In the genomic region with DNA sequence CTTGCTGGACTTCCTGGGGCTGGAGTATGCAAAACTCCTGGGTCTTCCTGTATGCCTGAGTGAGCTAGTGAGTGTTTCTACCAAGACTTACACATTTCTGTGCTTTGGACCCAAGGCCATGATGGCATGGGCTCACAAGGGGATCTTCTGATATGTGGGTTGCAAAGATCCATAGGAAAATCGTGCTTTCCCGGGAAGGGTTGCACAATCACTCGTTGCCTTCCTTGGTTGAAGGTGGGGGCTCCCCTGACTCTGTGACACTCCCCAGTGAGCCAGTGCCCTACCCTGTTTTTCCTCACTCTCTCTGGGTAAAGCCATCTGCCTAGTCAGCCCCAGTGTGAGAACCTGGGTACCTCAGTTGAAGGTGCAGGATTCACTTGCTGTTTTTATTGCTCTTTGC, we compare ENCODE assay signal across 39 cellular contexts.
"Had no signal": no experiment of that assay in that cellular context is flagged by ENCODE, and none has a peak within 500 bp of the region (broad histone marks: within the 10 kb centered on the region; RNA-seq: fewer than 3 reads in every experiment).

No MANE protein-coding gene starts in this region.

- H3K4me3 ChIP-seq: adrenal gland, ascending aorta, body of pancreas, breast epithelium, cardiac muscle cell had no signal

- H3K36me3 ChIP-seq: adrenal gland, ascending aorta, brain microvascular endothelial cell, breast epithelium, cardiac muscle cell had no signal

- H3K36me3 Mint-ChIP-seq: activated naive CD4-positive, alpha-beta T cell treated with anti-CD3 and anti-CD28 coated beads, Interleukin-2, amount 10 ng/mL, durations not matched to agents 7 days and 5 days; activated naive CD8-positive, alpha-beta T cell treated with anti-CD3 and anti-CD28 coated beads, Interleukin-2, amount 10 ng/mL, durations not matched to agents 7 days and 5 days; brain had no signal

- H3K27ac Mint-ChIP-seq: activated naive CD4-positive, alpha-beta T cell treated with anti-CD3 and anti-CD28 coated beads for 36 hours; activated naive CD4-positive, alpha-beta T cell treated with anti-CD3 and anti-CD28 coated beads, Interleukin-2, amount 10 ng/mL, durations not matched to agents 7 days and 5 days; activated naive CD4-positive, alpha-beta T cell treated with anti-CD3 and anti-CD28 coated beads, Interleukin-2, amount 50 U/mL, for 24 hours; activated naive CD4-positive, alpha-beta T cell treated with anti-CD3 and anti-CD28 coated beads, Interleukin-2, amount 50 U/mL, for 72 hours; activated naive CD8-positive, alpha-beta T cell; activated naive CD8-positive, alpha-beta T cell treated with anti-CD3 and anti-CD28 coated beads for 36 hours; activated naive CD8-positive, alpha-beta T cell treated with anti-CD3 and anti-CD28 coated beads, Interleukin-2, amount 10 ng/mL, durations not matched to agents 7 days and 5 days; activated naive CD8-positive, alpha-beta T cell treated with anti-CD3 and anti-CD28 coated beads, Interleukin-2, amount 50 U/mL, for 24 hours; activated T-cell treated with anti-CD3 and anti-CD28 coated beads, Interleukin-2, amount 50 U/mL, for 24 hours; activated T-cell treated with anti-CD3 and anti-CD28 coated beads, Interleukin-2, amount 50 U/mL, for 72 hours; activated T-helper 1 cell treated with anti-CD3 and anti-CD28 coated beads, Interleukin-12 subunit alpha, Interleukin-12 subunit beta, Interleukin-2, Interleukin-4 antibody, amounts not matched to agents 30 ng/mL and 10 ng/mL and 1 ng/mL, durations not matched to agents 14 hours and 24 hours and 36 hours; activated T-helper 17 cell treated with anti-CD3 and anti-CD28 coated beads, Interleukin-2, amount 50 U/mL, for 72 hours; activated T-helper 2 cell treated with anti-CD3 and anti-CD28 coated beads, Interferon-gamma antibody, Interleukin-2, Interleukin-4, amounts not matched to agents 10 μg/mL and 5 μg/mL and 100 μg/mL, durations not matched to agents 14 hours and 24 hours and 36 hours; brain had no signal

- H3K4me1 ChIP-seq: adrenal gland, ascending aorta, breast epithelium had no signal

- ATAC-seq: activated naive CD4-positive, alpha-beta T cell treated with anti-CD3 and anti-CD28 coated beads, Interleukin-2, amount 50 U/mL, for 72 hours; activated naive CD8-positive, alpha-beta T cell treated with anti-CD3 and anti-CD28 coated beads, Interleukin-2, amount 50 U/mL, for 24 hours; activated T-cell treated with anti-CD3 and anti-CD28 coated beads, Interleukin-2, amount 50 U/mL, for 4 hours; activated T-cell treated with anti-CD3 and anti-CD28 coated beads, Interleukin-2, amount 50 U/mL, for 72 hours; activated T-helper 17 cell treated with anti-CD3 and anti-CD28 coated beads, Interleukin-2, amount 50 U/mL, for 72 hours; body of pancreas had no signal

- H3K27me3 ChIP-seq: adrenal gland, ascending aorta, body of pancreas, brain microvascular endothelial cell, breast epithelium, cardiac muscle cell had no signal

- DNase-seq: activated effector memory CD4-positive, alpha-beta T cell treated with anti-CD3 and anti-CD28 coated beads, Interleukin-2, amount 50 U/mL, for 16 hours; activated effector memory CD4-positive, alpha-beta T cell treated with Interleukin-2 at 50 U/mL for 16 hours; activated gamma-delta T cell; activated gamma-delta T cell treated with Interleukin-2 at 50 U/mL for 16 hours; activated naive CD4-positive, alpha-beta T cell; activated naive CD4-positive, alpha-beta T cell treated with anti-CD3 and anti-CD28 coated beads for 36 hours; activated naive CD4-positive, alpha-beta T cell treated with anti-CD3 and anti-CD28 coated beads, Interleukin-2, amount 10 ng/mL, durations not matched to agents 7 days and 5 days; activated naive CD4-positive, alpha-beta T cell treated with anti-CD3 and anti-CD28 coated beads, Interleukin-2, amount 50 U/mL, for 16 hours; activated naive CD4-positive, alpha-beta T cell treated with Interleukin-2 at 50 U/mL for 16 hours; activated naive CD8-positive, alpha-beta T cell treated with anti-CD3 and anti-CD28 coated beads for 36 hours; activated naive CD8-positive, alpha-beta T cell treated with anti-CD3 and anti-CD28 coated beads, Interleukin-2, amount 10 ng/mL, durations not matched to agents 7 days and 5 days; activated naive CD8-positive, alpha-beta T cell treated with anti-CD3 and anti-CD28 coated beads, Interleukin-2, amount 50 U/mL, for 24 hours; activated T-cell treated with anti-CD3 and anti-CD28 coated beads, Interleukin-2, amount 50 U/mL, for 1 hour; activated T-cell treated with anti-CD3 and anti-CD28 coated beads, Interleukin-2, amount 50 U/mL, for 24 hours; activated T-cell treated with anti-CD3 and anti-CD28 coated beads, Interleukin-2, amount 50 U/mL, for 4 hours; activated T-cell treated with anti-CD3 and anti-CD28 coated beads, Interleukin-2, amount 50 U/mL, for 48 hours; activated T-cell treated with anti-CD3 and anti-CD28 coated beads, Interleukin-2, amount 50 U/mL, for 72 hours; adrenal gland; amniotic stem cell; amygdala; anterior cingulate cortex; body of pancreas; brain microvascular endothelial cell; caudate nucleus; central memory CD4-positive, alpha-beta T cell; cerebellar nuclear complex had no signal

- H3K9me3 ChIP-seq: adrenal gland, ascending aorta, body of pancreas had no signal

- H3K27ac ChIP-seq: adrenal gland, ascending aorta, body of pancreas, brain microvascular endothelial cell, breast epithelium, cardiac muscle cell had no signal

- H3K4me3 Mint-ChIP-seq: activated naive CD4-positive, alpha-beta T cell treated with anti-CD3 and anti-CD28 coated beads for 36 hours; activated naive CD4-positive, alpha-beta T cell treated with anti-CD3 and anti-CD28 coated beads, Interleukin-2, amount 10 ng/mL, durations not matched to agents 7 days and 5 days; activated naive CD4-positive, alpha-beta T cell treated with anti-CD3 and anti-CD28 coated beads, Interleukin-2, amount 50 U/mL, for 24 hours; activated naive CD8-positive, alpha-beta T cell; activated naive CD8-positive, alpha-beta T cell treated with anti-CD3 and anti-CD28 coated beads for 36 hours; activated naive CD8-positive, alpha-beta T cell treated with anti-CD3 and anti-CD28 coated beads, Interleukin-2, amount 10 ng/mL, durations not matched to agents 7 days and 5 days; activated naive CD8-positive, alpha-beta T cell treated with anti-CD3 and anti-CD28 coated beads, Interleukin-2, amount 50 U/mL, for 24 hours; activated T-cell treated with anti-CD3 and anti-CD28 coated beads, Interleukin-2, amount 50 U/mL, for 24 hours; activated T-cell treated with anti-CD3 and anti-CD28 coated beads, Interleukin-2, amount 50 U/mL, for 4 hours; activated T-cell treated with anti-CD3 and anti-CD28 coated beads, Interleukin-2, amount 50 U/mL, for 72 hours; activated T-helper 1 cell treated with anti-CD3 and anti-CD28 coated beads, Interleukin-12 subunit alpha, Interleukin-12 subunit beta, Interleukin-2, Interleukin-4 antibody, amounts not matched to agents 30 ng/mL and 10 ng/mL and 1 ng/mL, durations not matched to agents 14 hours and 24 hours and 36 hours; activated T-helper 17 cell treated with anti-CD3 and anti-CD28 coated beads, Interleukin-2, amount 50 U/mL, for 72 hours; brain; central memory CD8-positive, alpha-beta T cell had no signal

- FAIRE-seq: astrocyte, bronchial epithelial cell had no signal

- H3K4me1 Mint-ChIP-seq: activated naive CD4-positive, alpha-beta T cell treated with anti-CD3 and anti-CD28 coated beads, Interleukin-2, amount 10 ng/mL, durations not matched to agents 7 days and 5 days; activated naive CD8-positive, alpha-beta T cell treated with anti-CD3 and anti-CD28 coated beads for 36 hours; activated naive CD8-positive, alpha-beta T cell treated with anti-CD3 and anti-CD28 coated beads, Interleukin-2, amount 10 ng/mL, durations not matched to agents 7 days and 5 days; activated naive CD8-positive, alpha-beta T cell treated with anti-CD3 and anti-CD28 coated beads, Interleukin-2, amount 50 U/mL, for 24 hours; activated T-helper 17 cell treated with anti-CD3 and anti-CD28 coated beads, Interleukin-2, amount 50 U/mL, for 72 hours; brain; central memory CD8-positive, alpha-beta T cell had no signal

- H3K27me3 Mint-ChIP-seq: activated naive CD4-positive, alpha-beta T cell treated with anti-CD3 and anti-CD28 coated beads, Interleukin-2, amount 10 ng/mL, durations not matched to agents 7 days and 5 days; activated naive CD4-positive, alpha-beta T cell treated with anti-CD3 and anti-CD28 coated beads, Interleukin-2, amount 50 U/mL, for 24 hours; activated naive CD8-positive, alpha-beta T cell; activated naive CD8-positive, alpha-beta T cell treated with anti-CD3 and anti-CD28 coated beads for 36 hours; activated naive CD8-positive, alpha-beta T cell treated with anti-CD3 and anti-CD28 coated beads, Interleukin-2, amount 10 ng/mL, durations not matched to agents 7 days and 5 days; activated naive CD8-positive, alpha-beta T cell treated with anti-CD3 and anti-CD28 coated beads, Interleukin-2, amount 50 U/mL, for 24 hours; activated T-cell treated with anti-CD3 and anti-CD28 coated beads, Interleukin-2, amount 50 U/mL, for 24 hours; activated T-helper 17 cell treated with anti-CD3 and anti-CD28 coated beads, Interleukin-2, amount 50 U/mL, for 72 hours; central memory CD8-positive, alpha-beta T cell had no signal
